In genomic region chr11:6622261-6623171, GRCh38 we compare ENCODE assay signal across 1 cellular context.
TF ChIP-seq lines count a peak whose summit lies in the region.

No MANE protein-coding gene starts in this region.

TF ChIP-seq in endothelial cell of umbilical vein, 7 proteins besides CTCF, POLR2A, EP300 and RAD21:
- peak; percentile 11 for TF ChIP-seq POLR2AphosphoS5 (IDR thresholded peaks at IDR 0.05; ENCODE audit: insufficient read depth, low read depth, low read length)
- no peak for TF ChIP-seq EZH2 (IDR thresholded peaks at IDR 0.05; ENCODE audit: borderline replicate concordance, low read depth, low read length, severe bottlenecking)
- no peak for TF ChIP-seq JUN (IDR thresholded peaks at IDR 0.05; ENCODE audit: borderline replicate concordance, insufficient read depth, insufficient read length, low read depth)
- no peak for TF ChIP-seq GATA2 (IDR thresholded peaks at IDR 0.05; ENCODE audit: insufficient read depth, insufficient read length, low read depth, low read length)
TF ChIP-seq in endothelial cell of umbilical vein: peak in this region for 1.
